ENCODE assay signal across 11 cellular contexts in the genomic region with DNA sequence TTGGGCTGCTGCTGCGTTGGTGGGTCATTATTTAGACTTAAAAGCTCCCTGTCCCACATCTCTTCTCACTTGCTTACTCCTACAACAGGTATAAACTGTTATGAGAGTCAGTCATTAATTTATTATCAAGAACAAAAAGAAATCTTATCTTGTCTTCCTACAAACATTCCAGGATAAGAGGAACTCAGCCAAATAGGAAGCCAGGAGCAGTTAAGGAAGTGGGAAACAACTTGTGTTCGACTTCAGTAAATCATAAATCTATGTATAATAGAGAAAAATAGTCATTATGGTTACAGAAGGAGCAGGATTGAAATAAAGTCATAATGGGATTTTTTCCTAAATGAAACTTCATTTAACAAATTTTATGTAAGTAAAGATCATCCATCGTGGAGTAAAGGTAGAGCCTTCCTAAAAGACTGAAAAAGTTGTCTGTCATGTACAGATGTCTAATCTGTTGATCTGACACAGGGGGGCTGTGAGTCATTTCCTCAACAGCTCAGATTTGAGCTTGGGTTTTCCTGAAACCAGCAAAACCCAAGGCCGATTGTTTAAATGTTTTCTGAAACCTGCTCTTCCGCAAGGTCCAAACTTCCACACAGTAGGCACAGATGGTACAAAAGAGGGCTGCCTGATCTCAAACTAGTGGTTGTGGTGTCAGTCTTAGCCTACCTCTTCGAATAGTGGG. TPM values are rescaled to one million over a fixed set of nuclear protein-coding genes. Genes with fewer than 3 reads are reported as not detected.
DNase-seq lines count a peak whose midpoint lies in the region; ATAC-seq and TF ChIP-seq lines count a peak whose summit lies in the region.
"Had no signal": no experiment of that assay in that cellular context is flagged by ENCODE, and none has a peak within 500 bp of the region (broad histone marks: within the 10 kb centered on the region; RNA-seq: fewer than 3 reads in every experiment).

No MANE protein-coding gene starts in this region.

- DNase-seq in activated naive CD4-positive, alpha-beta T cell treated with anti-CD3 and anti-CD28 coated beads, Interleukin-2, amount 50 U/mL, for 72 hours (ENCODE audit: low spot score in 2 of 2), result peak in 1 of 2 donors; percentile 4
- DNase-seq in activated naive CD4-positive, alpha-beta T cell treated with anti-CD3 and anti-CD28 coated beads, Interleukin-2, amount 50 U/mL, for 16 hours, result no peak
- DNase-seq in SK-N-SH, result no peak
- peak; percentile 50 for DNase-seq in fibroblast of mammary gland (ENCODE audit: low read depth)
- DNase-seq in spleen, result no peak
- no peak for DNase-seq in NK-92 treated with Interleukin-12 subunit alpha and Interleukin-12 subunit beta, amount 100 ng/mL, for 24 hours (lab: John Stamatoyannopoulos, UW)
- DNase-seq in prostate gland (ENCODE audit: low spot score), result no peak
- DNase-seq in NCI-H748 treated with DMSO at 0.1 percent for 48 hours (lab: John Stamatoyannopoulos, UW), result no peak
- DNase-seq: NCI-H1694 treated with DMSO at 0.1 percent for 48 hours, right lobe of liver, substantia nigra had no signal

- peaks cover 31% of the 10 kb centered on the region for H3F3A ChIP-seq in SK-N-SH (replicated peaks; ENCODE audit: insufficient read depth)

- TF ChIP-seq POLR2A in spleen (IDR thresholded peaks at IDR 0.05) (peak in 1 of 3 donors; percentile 9), prostate gland (IDR thresholded peaks at IDR 0.05) (no peak)

- no peak overlapping the region for H2AFZ ChIP-seq in SK-N-SH (ENCODE audit: low read depth)

- no peak overlapping the region for H3K27ac Mint-ChIP-seq in activated naive CD4-positive, alpha-beta T cell treated with anti-CD3 and anti-CD28 coated beads, Interleukin-2, amount 50 U/mL, for 72 hours

- H3K27ac ChIP-seq in SK-N-SH (ENCODE audit: low read depth in 2 of 2, low read length in 1 of 2) (peak overlapping the region; percentile 30 to 80; a peak in 3 of 4 replicates), spleen (peak overlapping the region in 7 of 8 donors; percentile 24 to 82 (median 71)), prostate gland (no peak overlapping the region)
- H3K27ac ChIP-seq: right lobe of liver had no signal

- WGBS in SK-N-SH (ENCODE audit: low lambda C conversion rate), result 48% methylated on average over 6 of the region's 6 CpGs
- WGBS in spleen, 5 donors, result 31 to 45% (median 35%) methylated on average over 6 of the region's 6 CpGs
- 61% methylated on average over 6 of the region's 6 CpGs for WGBS in prostate gland

- H4K20me1 ChIP-seq in SK-N-SH (ENCODE audit: insufficient read depth), result no peaks in the 10 kb centered on the region; the same call in 1 of the 2 replicates

- H3K4me1 ChIP-seq in SK-N-SH (ENCODE audit: control insufficient read depth in 1 of 2, insufficient read depth in 2 of 2, low read depth in 1 of 2, low read length in 1 of 2) (peaks cover 0 to 41% of the 10 kb centered on the region in 2 experiments; a peak in 2 of 4 replicates), spleen (peaks cover 0 to 41% (median 3%) of the 10 kb centered on the region in 6 donors), prostate gland (replicated peaks) (no peaks in the 10 kb centered on the region)
- H3K4me1 ChIP-seq: right lobe of liver had no signal

- TF ChIP-seq CTCF in SK-N-SH (IDR thresholded peaks at IDR 0.05), result no peak
- no peak for TF ChIP-seq CTCF in fibroblast of mammary gland (conservative IDR thresholded peaks at IDR 0.05; ENCODE audit: control insufficient read depth, insufficient read depth, low read depth, low read length)
- no peak for TF ChIP-seq CTCF in spleen (IDR thresholded peaks at IDR 0.05 in 8 of 11, conservative IDR thresholded peaks at IDR 0.05 in 3 of 11)
- TF ChIP-seq CTCF in prostate gland (IDR thresholded peaks at IDR 0.05), result no peak

- H3K27me3 ChIP-seq in SK-N-SH (ENCODE audit: insufficient read depth) (no peaks in the 10 kb centered on the region), spleen (replicated peaks in 1 of 7) (no peaks in the 10 kb centered on the region), prostate gland (replicated peaks; ENCODE audit: insufficient read depth) (no peaks in the 10 kb centered on the region)
- H3K27me3 ChIP-seq: right lobe of liver had no signal

- intact Hi-C loops in spleen (cut with DNase I; ENCODE audit: low total_unique reads) (no loop called here), prostate gland (cut with DNase I) (no loop called here)

- ATAC-seq in activated naive CD4-positive, alpha-beta T cell treated with anti-CD3 and anti-CD28 coated beads, Interleukin-2, amount 50 U/mL, for 72 hours, result peak; percentile 81 to 89

- H3K4me2 ChIP-seq in SK-N-SH, result peak overlapping the region; percentile 56

- H3K9me2 ChIP-seq in SK-N-SH, result no peaks in the 10 kb centered on the region

- H3K9ac ChIP-seq in SK-N-SH, result peak overlapping the region; percentile 7; the same call in 1 of the 2 replicates

- peak in 1 of 2 experiments; percentile 58; a peak in 1 of 4 replicates for TF ChIP-seq EP300 in SK-N-SH (IDR thresholded peaks at IDR 0.05; ENCODE audit: borderline replicate concordance in 1 of 2, low read depth in 1 of 2, low read length in 1 of 2)

- H3K4me3 ChIP-seq in SK-N-SH (ENCODE audit: low read depth in 2 of 2, low read length in 1 of 2) (no peak overlapping the region; a peak in 1 of 4 replicates), fibroblast of mammary gland (ENCODE audit: control insufficient read depth, low read depth, low read length) (no peak overlapping the region), spleen (no peak overlapping the region), prostate gland (no peak overlapping the region)
- H3K4me3 ChIP-seq: right lobe of liver had no signal

- POLR2A ChIA-PET in SK-N-SH (lab: Yijun Ruan, JAX), result no interaction called here

- peaks cover 0 to 16% of the 10 kb centered on the region in 2 donors for H3K36me3 Mint-ChIP-seq in activated naive CD4-positive, alpha-beta T cell treated with anti-CD3 and anti-CD28 coated beads, Interleukin-2, amount 50 U/mL, for 72 hours

- H3K36me3 ChIP-seq in SK-N-SH (replicated peaks in 1 of 2; ENCODE audit: control insufficient read depth in 1 of 2, insufficient read depth in 2 of 2, low read length in 1 of 2) (peaks cover 3 to 46% of the 10 kb centered on the region in 2 experiments), spleen (peaks cover 0 to 60% (median 11%) of the 10 kb centered on the region in 6 donors), prostate gland (no peaks in the 10 kb centered on the region)

- no peaks in the 10 kb centered on the region for H3K9me3 Mint-ChIP-seq in activated naive CD4-positive, alpha-beta T cell treated with anti-CD3 and anti-CD28 coated beads, Interleukin-2, amount 50 U/mL, for 72 hours

- CTCF ChIA-PET in SK-N-SH (lab: Yijun Ruan, JAX), result interaction anchor here (0.8 to 1.2 kb wide), 2 partner anchors 10 to 25 kb away, joined by 3 to 4 read pairs; a partner anchor contains a TSS

- H3K9me3 ChIP-seq in SK-N-SH (no peaks in the 10 kb centered on the region), spleen (no peaks in the 10 kb centered on the region), prostate gland (no peaks in the 10 kb centered on the region)
- H3K9me3 ChIP-seq: right lobe of liver had no signal

- peaks cover 28% of the 10 kb centered on the region for H3K79me2 ChIP-seq in SK-N-SH (ENCODE audit: insufficient read depth)

- no peak for TF ChIP-seq RAD21 in SK-N-SH (IDR thresholded peaks at IDR 0.05; ENCODE audit: low read length)

TF ChIP-seq in SK-N-SH, 30 proteins besides CTCF, POLR2A, EP300 and RAD21 (continues in another document):
- TF ChIP-seq RFX5 (IDR thresholded peaks at IDR 0.05; ENCODE audit: low read length) (no peak), ELF1 (IDR thresholded peaks at IDR 0.05) (no peak), TAF1 (IDR thresholded peaks at IDR 0.05; ENCODE audit: borderline replicate concordance, low read depth, low read length) (no peak), GABPA (IDR thresholded peaks at IDR 0.05; ENCODE audit: low read depth) (no peak; the same call in 1 of the 2 replicates), YY1 (IDR thresholded peaks at IDR 0.05; ENCODE audit: low read depth) (no peak), NRF1 (IDR thresholded peaks at IDR 0.05; ENCODE audit: low read depth, low read length) (no peak), FOXM1 (IDR thresholded peaks at IDR 0.05; ENCODE audit: low read depth) (no peak), TCF12 (IDR thresholded peaks at IDR 0.05) (peak; percentile 91), GATA2 (CRISPR knock-in tag; IDR thresholded peaks at IDR 0.05) (no peak), NFIC (IDR thresholded peaks at IDR 0.05; ENCODE audit: borderline replicate concordance) (peak; percentile 41; the same call in 1 of the 2 replicates)
- TF ChIP-seq, protein P1, sequence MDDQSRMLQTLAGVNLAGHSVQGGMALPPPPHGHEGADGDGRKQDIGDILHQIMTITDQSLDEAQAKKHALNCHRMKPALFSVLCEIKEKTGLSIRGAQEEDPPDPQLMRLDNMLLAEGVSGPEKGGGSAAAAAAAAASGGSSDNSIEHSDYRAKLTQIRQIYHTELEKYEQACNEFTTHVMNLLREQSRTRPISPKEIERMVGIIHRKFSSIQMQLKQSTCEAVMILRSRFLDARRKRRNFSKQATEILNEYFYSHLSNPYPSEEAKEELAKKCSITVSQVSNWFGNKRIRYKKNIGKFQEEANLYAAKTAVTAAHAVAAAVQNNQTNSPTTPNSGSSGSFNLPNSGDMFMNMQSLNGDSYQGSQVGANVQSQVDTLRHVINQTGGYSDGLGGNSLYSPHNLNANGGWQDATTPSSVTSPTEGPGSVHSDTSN (IDR thresholded peaks at IDR 0.05), result peak; percentile 90
- TF ChIP-seq, protein P2, sequence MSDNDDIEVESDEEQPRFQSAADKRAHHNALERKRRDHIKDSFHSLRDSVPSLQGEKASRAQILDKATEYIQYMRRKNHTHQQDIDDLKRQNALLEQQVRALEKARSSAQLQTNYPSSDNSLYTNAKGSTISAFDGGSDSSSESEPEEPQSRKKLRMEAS (IDR thresholded peaks at IDR 0.05; ENCODE audit: low read depth), result 0 out of 2 replicates have a peak, but pooled peaks have one; percentile 20
- TF ChIP-seq, protein P3, sequence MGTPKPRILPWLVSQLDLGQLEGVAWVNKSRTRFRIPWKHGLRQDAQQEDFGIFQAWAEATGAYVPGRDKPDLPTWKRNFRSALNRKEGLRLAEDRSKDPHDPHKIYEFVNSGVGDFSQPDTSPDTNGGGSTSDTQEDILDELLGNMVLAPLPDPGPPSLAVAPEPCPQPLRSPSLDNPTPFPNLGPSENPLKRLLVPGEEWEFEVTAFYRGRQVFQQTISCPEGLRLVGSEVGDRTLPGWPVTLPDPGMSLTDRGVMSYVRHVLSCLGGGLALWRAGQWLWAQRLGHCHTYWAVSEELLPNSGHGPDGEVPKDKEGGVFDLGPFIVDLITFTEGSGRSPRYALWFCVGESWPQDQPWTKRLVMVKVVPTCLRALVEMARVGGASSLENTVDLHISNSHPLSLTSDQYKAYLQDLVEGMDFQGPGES (IDR thresholded peaks at IDR 0.05; ENCODE audit: low read depth, low read length), result no peak

RNA-seq across cellular contexts. Expression of a gene that starts 25.3 kb away (rescaled TPM):
- under 1 TPM in 1 of 2 donors, not detected in 1; 0.21 TPM for total RNA-seq in activated naive CD4-positive, alpha-beta T cell treated with anti-CD3 and anti-CD28 coated beads, Interleukin-2, amount 50 U/mL, for 72 hours
- polyA plus RNA-seq in SK-N-SH (2012; rRNA removed) (0.38 and 0.68 TPM in 2 replicates), spleen (under 1 TPM; 0.02 to 0.13 (median 0.08) TPM)
- polyA plus RNA-seq in SK-N-SH (2012; cell fraction: cytosol; rRNA removed), result 0.58 TPM in 2 replicates
- 0.29 and 0.50 TPM in 2 replicates for polyA plus RNA-seq in SK-N-SH (2012; cell fraction: nucleus; rRNA removed)
- total RNA-seq in spleen (1 to 10 TPM in 5 of 7 donors, under 1 TPM in 2; 0.14 to 3.9 (median 1.3) TPM), prostate gland (not detected)

Comparison
In these comparisons a context has a peak if more than half of its experiments do, and no peak if none do; other contexts are left out.
1. H3K27ac ChIP-seq: peak in SK-N-SH (2 of 2) and spleen (7 of 8); none in prostate gland (0 of 2).